Comparison of ENCODE assay signal across 7 cellular contexts in genomic region chr9:122092611-122093506, GRCh38.
DNase-seq lines count a peak whose midpoint lies in the region; ATAC-seq, FAIRE-seq and TF ChIP-seq lines count a peak whose summit lies in the region.

TSS of gene TTLL11 (minus strand) at chr9:122093308. CDS start at chr9:122093148, 160 bp downstream.

- peak within 1 kb of the TSS; percentile 64 for H3K4me3 ChIP-seq in retinal pigment epithelial cell (ENCODE audit: low read length)

- ATAC-seq in HG02973 (IDR thresholded peaks at IDR 0.05; ENCODE audit: unreplicated experiment): peak; percentile 88

- peak; percentile 93 for DNase-seq in GM18507 (ENCODE audit: extremely low spot score, insufficient read length, low read depth)
- DNase-seq in NCI-H1930 (lab: John Stamatoyannopoulos, UW): peak; percentile 75 to 91
- DNase-seq in T-helper 22 cell (ENCODE audit: low read depth): peak; percentile 94
- peak; percentile 98 for DNase-seq in astrocyte of the hippocampus (ENCODE audit: low read depth, low spot score)
- DNase-seq in hippocampal formation (lab: John Stamatoyannopoulos, UW): peak; percentile 93 to 97
- DNase-seq in retinal pigment epithelial cell (ENCODE audit: low read depth): peak; percentile 60

- FAIRE-seq in GM18507 (lab: Jason Lieb, UNC): peak; percentile 92

- TF ChIP-seq CTCF in retinal pigment epithelial cell (conservative IDR thresholded peaks at IDR 0.05; ENCODE audit: low read depth, low read length): no peak

Comparison
In these comparisons a context has a peak if more than half of its experiments do, and no peak if none do; other contexts are left out.
1. Peak in every context shown above with its lines: DNase-seq, ATAC-seq and H3K4me3 ChIP-seq.